23 cellular contexts compared by ENCODE assay signal in the genomic region with DNA sequence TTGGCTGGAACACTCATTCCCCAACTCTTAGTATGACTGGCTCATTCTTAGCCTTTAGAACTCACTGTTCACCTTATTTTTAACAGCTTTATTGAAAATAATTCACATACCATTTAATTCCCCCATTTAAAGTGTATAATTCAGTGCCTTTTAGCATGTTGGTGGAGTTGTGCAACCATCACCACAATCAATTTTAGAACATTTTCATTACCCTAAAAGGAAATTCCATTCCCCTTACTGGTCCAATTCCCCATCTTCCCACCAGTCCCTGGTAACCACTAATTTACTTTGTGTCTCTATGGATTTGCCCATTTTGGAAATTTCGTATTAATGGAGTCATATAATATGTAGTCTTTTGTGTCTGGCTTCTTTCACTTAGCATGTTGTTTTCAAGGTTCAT. TPM values are rescaled to one million over a fixed set of nuclear protein-coding genes. Genes with fewer than 3 reads are reported as not detected.
DNase-seq lines count a peak whose midpoint lies in the region; ATAC-seq, FAIRE-seq and TF ChIP-seq lines count a peak whose summit lies in the region.
"Had no signal": no experiment of that assay in that cellular context is flagged by ENCODE, and none has a peak within 500 bp of the region (broad histone marks: within the 10 kb centered on the region; RNA-seq: fewer than 3 reads in every experiment).

No MANE protein-coding gene starts in this region.

- no peaks in the 10 kb centered on the region for H3K27me3 ChIP-seq in BJ (ENCODE audit: control insufficient read depth, insufficient read depth, low read length)
- H3K27me3 ChIP-seq: SJCRH30 had no signal

- CTCF ChIA-PET in BJ (lab: Yijun Ruan, JAX) = no interaction called here

- H3K36me3 ChIP-seq in BJ (ENCODE audit: control insufficient read depth, insufficient read depth, low read length) = no peaks in the 10 kb centered on the region
- H3K36me3 ChIP-seq: BLaER1, HAP-1, SJCRH30 had no signal

- DNase-seq in BJ (ENCODE audit: low read depth) (peak; percentile 54), HCEC 1CT (peak; percentile 47), fibroblast of mammary gland (ENCODE audit: low read depth) (peak; percentile 75), stromal cell of bone marrow (ENCODE audit: low read depth) (peak; percentile 55), RPMI8226 (no peak), H54 (ENCODE audit: insufficient read length, low spot score) (no peak), left lobe of liver (ENCODE audit: low spot score) (no peak)
- DNase-seq: Calu3; CD8-positive, alpha-beta T cell; DMS153; NCI-H1105; NCI-H146; NCI-H2029 treated with DMSO at 0.1 percent for 48 hours; NCI-H345; NCI-H524; NCI-H82; SJCRH30; T-helper 1 cell had no signal

- POLR2A ChIA-PET in BJ (lab: Charles Lee) = no interaction called here

- no peak for TF ChIP-seq CTCF in BJ (IDR thresholded peaks at IDR 0.05; ENCODE audit: insufficient read depth, low read depth, low read length)
- TF ChIP-seq CTCF in fibroblast of mammary gland (conservative IDR thresholded peaks at IDR 0.05; ENCODE audit: control insufficient read depth, insufficient read depth, low read depth, low read length) = no peak

- no peak for TF ChIP-seq POLR2A in H54 (IDR thresholded peaks at IDR 0.05; ENCODE audit: low read depth, low read length)

- no peak for ATAC-seq in left lobe of liver
- ATAC-seq: CD8-positive, alpha-beta T cell; GM12878; Panc1 had no signal

- no peak overlapping the region for H3K4me3 ChIP-seq in BJ (ENCODE audit: low read depth, low read length)
- H3K4me3 ChIP-seq in fibroblast of mammary gland (ENCODE audit: control insufficient read depth, low read depth, low read length) = no peak overlapping the region
- H3K4me3 ChIP-seq: BLaER1, GM12878, HAP-1, SJCRH30 had no signal

- no peak for FAIRE-seq in H54 (lab: Jason Lieb, UNC)
- FAIRE-seq: A204.1, GM12878 had no signal

RNA-seq across cellular contexts. Expression of a gene that starts 19.7 kb away (rescaled TPM):
- polyA plus RNA-seq in BJ (2011; rRNA removed) = 4.4 and 7.9 TPM in 2 replicates
- 11.1 and 16.0 TPM in 2 replicates for polyA minus RNA-seq in BJ (2011; rRNA and poly(A)+ RNA removed)
- total RNA-seq in left lobe of liver = 1.3 TPM

Comparison
In these comparisons a context has a peak if more than half of its experiments do, and no peak if none do; other contexts are left out.
1. DNase-seq: peak in BJ (single experiment), HCEC 1CT (single experiment), fibroblast of mammary gland (single experiment) and stromal cell of bone marrow (single experiment); none in RPMI8226 (single experiment), H54 (single experiment) and left lobe of liver (single experiment).